ENCODE assay signal across 7 cellular contexts in the genomic region with DNA sequence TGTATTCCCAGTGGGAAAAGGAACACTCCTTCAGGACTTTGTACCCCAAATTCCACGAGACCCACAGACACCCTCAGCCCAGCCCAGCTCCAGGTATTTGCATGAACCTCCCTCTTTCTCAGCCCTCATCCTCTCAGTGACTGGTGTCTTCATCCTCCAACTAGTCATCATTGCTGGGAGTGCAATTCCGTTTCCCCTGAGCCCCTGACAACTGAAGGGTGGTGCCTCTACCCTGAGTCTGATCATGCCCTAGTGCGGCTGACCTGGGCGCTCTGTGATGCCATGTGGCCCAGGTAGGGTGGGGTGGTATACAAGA.
A peak's percentile ranks its signal among the peaks of the same experiment; 100 is the strongest.
DNase-seq lines count a peak whose midpoint lies in the region; ATAC-seq and TF ChIP-seq lines count a peak whose summit lies in the region.

No MANE protein-coding gene starts in this region.

- no peak overlapping the region for H3K27ac ChIP-seq in SU-DHL-6 (ENCODE audit: low read depth, low read length)
- H3K27ac ChIP-seq in substantia nigra (ENCODE audit: low read depth, low read length, poor library complexity, severe bottlenecking), result peak overlapping the region; percentile 63

- no peaks in the 10 kb centered on the region for H4K20me1 ChIP-seq in SU-DHL-6 (ENCODE audit: low read depth, low read length)

- ATAC-seq in GM18873 (IDR thresholded peaks at IDR 0.05; ENCODE audit: low FRiP score, unreplicated experiment) (peak; percentile 1), HG02840 (IDR thresholded peaks at IDR 0.05; ENCODE audit: low FRiP score, unreplicated experiment) (peak; percentile 1)

- H3K79me2 ChIP-seq in SU-DHL-6 (ENCODE audit: insufficient read depth, low read length), result peaks cover 8% of the 10 kb centered on the region; the same call in 1 of the 2 replicates

- peak overlapping the region; percentile 87 for H2AFZ ChIP-seq in SU-DHL-6 (ENCODE audit: low read depth, low read length, severe bottlenecking)

- peaks cover 9% of the 10 kb centered on the region; the same call in 1 of the 2 replicates for H3F3A ChIP-seq in SU-DHL-6 (ENCODE audit: insufficient read depth)

- TF ChIP-seq CTCF in SU-DHL-6 (IDR thresholded peaks at IDR 0.05; ENCODE audit: insufficient read depth, low read length, poor library complexity, severe bottlenecking), result no peak

- DNase-seq in substantia nigra (lab: John Stamatoyannopoulos, UW) (no peak), NCI-H1092 treated with DMSO at 0.1 percent for 48 hours (lab: John Stamatoyannopoulos, UW) (no peak), DMS53 treated with DMSO at 0.1 percent for 48 hours (lab: John Stamatoyannopoulos, UW; ENCODE audit: unreplicated experiment) (no peak)

- peak overlapping the region; percentile 64 for H3K9ac ChIP-seq in SU-DHL-6 (ENCODE audit: low read length)

- no peaks in the 10 kb centered on the region for H3K36me3 ChIP-seq in SU-DHL-6 (ENCODE audit: low read length)

- peak overlapping the region; percentile 58 for H3K4me2 ChIP-seq in SU-DHL-6 (ENCODE audit: low read depth, low read length, poor library complexity, severe bottlenecking)

- no peaks in the 10 kb centered on the region for H3K27me3 ChIP-seq in SU-DHL-6 (ENCODE audit: low read length)

- H3K9me3 ChIP-seq in SU-DHL-6 (ENCODE audit: insufficient read depth, low read length), result no peaks in the 10 kb centered on the region

- H3K4me3 ChIP-seq in SU-DHL-6 (ENCODE audit: insufficient read depth, low read length, poor library complexity, severe bottlenecking) (peak overlapping the region; percentile 51), iPS-11a (ENCODE audit: low read depth, low read length) (peak overlapping the region; percentile 56)

- H3K9me2 ChIP-seq in SU-DHL-6 (replicated peaks; ENCODE audit: insufficient read depth, low read length), result no peaks in the 10 kb centered on the region
